ENCODE assay signal across 8 cellular contexts in genomic region chr3:79019137-79019923, GRCh38.
A peak's percentile ranks its signal among the peaks of the same experiment; 100 is the strongest.
DNase-seq lines count a peak whose midpoint lies in the region; ATAC-seq and TF ChIP-seq lines count a peak whose summit lies in the region.

No MANE protein-coding gene starts in this region.

- TF ChIP-seq CTCF in AG09309 (IDR thresholded peaks at IDR 0.05; ENCODE audit: control insufficient read depth, insufficient read depth, low read depth, low read length, missing control alignments): no peak
- TF ChIP-seq CTCF in endothelial cell (IDR thresholded peaks at IDR 0.05; ENCODE audit: unreplicated experiment): no peak
- no peak for TF ChIP-seq CTCF in lower leg skin (IDR thresholded peaks at IDR 0.05)

- ATAC-seq in GM19043 (IDR thresholded peaks at IDR 0.05; ENCODE audit: low read depth, unreplicated experiment) (peak; percentile 36), HG03097 (IDR thresholded peaks at IDR 0.05; ENCODE audit: low FRiP score, unreplicated experiment) (no peak)

- no peak for TF ChIP-seq POLR2A in lower leg skin (IDR thresholded peaks at IDR 0.05)

- DNase-seq in AG09309 (ENCODE audit: low read depth): peak; percentile 74
- DNase-seq in NCI-H1048 (lab: John Stamatoyannopoulos, UW): peak; percentile 94
- peak; percentile 83 for DNase-seq in SKM-1 treated with dmso at 0.1 percent for 144 hours (lab: John Stamatoyannopoulos, UW; ENCODE audit: unreplicated experiment)
- peak; percentile 70 for DNase-seq in endothelial cell (ENCODE audit: low spot score)
- DNase-seq in lower leg skin (ENCODE audit: low spot score in 2 of 2): peak; percentile 78 to 95
- DNase-seq in substantia nigra (lab: John Stamatoyannopoulos, UW): peak; percentile 20 to 88 (median 75)

- peaks cover 24% of the 10 kb centered on the region for H3K4me1 Mint-ChIP-seq in endothelial cell (ENCODE audit: unreplicated experiment)

- 1% methylated on average over 25 to 34 of the region's 40 CpGs for WGBS in lower leg skin, 2 donors

- no peaks in the 10 kb centered on the region for H3K9me3 Mint-ChIP-seq in endothelial cell (ENCODE audit: unreplicated experiment)

- peaks cover 5% of the 10 kb centered on the region for H3K36me3 Mint-ChIP-seq in endothelial cell (ENCODE audit: low read depth, unreplicated experiment)

- peaks cover 7% of the 10 kb centered on the region for H3K27me3 Mint-ChIP-seq in endothelial cell (ENCODE audit: unreplicated experiment)

- peak overlapping the region; percentile 75 for H3K27ac ChIP-seq in substantia nigra (ENCODE audit: low read depth, low read length, poor library complexity, severe bottlenecking)

- no peak overlapping the region for H3K4me3 Mint-ChIP-seq in endothelial cell (ENCODE audit: unreplicated experiment)

- peak overlapping the region; percentile 95 for H3K4me3 ChIP-seq in AG09309 (ENCODE audit: control insufficient read depth, low read depth, low read length)
- peak overlapping the region; percentile 74 for H3K4me3 ChIP-seq in lower leg skin (ENCODE audit: low read depth, poor library complexity, severe bottlenecking)

- intact Hi-C loops in lower leg skin (cut with DNase I; ENCODE audit: low total_unique reads): no loop called here

- peak overlapping the region; percentile 99 for H3K27ac Mint-ChIP-seq in endothelial cell (ENCODE audit: unreplicated experiment)
